Comparison of ENCODE assay signal across 10 cellular contexts in the genomic region with DNA sequence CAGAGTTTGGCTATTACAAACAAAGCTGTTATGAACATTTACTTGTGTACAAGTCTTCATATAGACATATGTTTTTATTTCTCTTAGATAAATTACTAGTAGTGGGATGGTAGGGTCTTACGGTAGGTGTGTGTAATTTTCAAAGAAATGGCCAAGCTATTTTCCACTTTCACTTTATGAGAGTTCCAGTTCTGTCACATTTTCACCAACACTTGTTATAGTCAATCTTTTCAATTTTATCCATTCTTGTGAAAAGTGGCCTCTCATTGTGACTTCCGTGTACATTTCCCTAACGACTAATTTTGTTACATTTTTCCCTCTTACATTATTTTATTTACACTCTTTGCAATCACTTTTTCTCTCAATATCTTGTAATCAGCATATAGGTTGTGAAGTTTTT. TPM values are rescaled to one million over a fixed set of nuclear protein-coding genes. Genes with fewer than 3 reads are reported as not detected.
"Had no signal": no experiment of that assay in that cellular context is flagged by ENCODE, and none has a peak within 500 bp of the region (broad histone marks: within the 10 kb centered on the region; RNA-seq: fewer than 3 reads in every experiment).

No MANE protein-coding gene starts in this region.

- H3K4me2 ChIP-seq: KMS-11 had no signal

- H3K4me1 Mint-ChIP-seq: IgD-negative memory B cell had no signal

- DNase-seq: IMR-90, KBM-7, KG1 had no signal

- FAIRE-seq: HepG2, HTR-8/SVneo had no signal

- H3K9ac ChIP-seq: KMS-11 had no signal

- ATAC-seq: HepG2 had no signal

- H3K27ac Mint-ChIP-seq: IgD-negative memory B cell had no signal

- H3K27ac ChIP-seq: HL-60, KMS-11 had no signal

RNA-seq across cellular contexts. Expression of a gene that starts 18.3 kb away (rescaled TPM):
- total RNA-seq: HepG2, HT-29, HT1080, IMR-90 had no signal
- polyA plus RNA-seq: HepG2, IgD-negative memory B cell, IMR-90 had no signal
